ENCODE assay signal across 9 cellular contexts in genomic region chrX:154775611-154776349, GRCh38. TPM values are rescaled to one million over a fixed set of nuclear protein-coding genes. Genes with fewer than 3 reads are reported as not detected.
DNase-seq lines count a peak whose midpoint lies in the region; ATAC-seq and TF ChIP-seq lines count a peak whose summit lies in the region.
"Had no signal": no experiment of that assay in that cellular context is flagged by ENCODE, and none has a peak within 500 bp of the region (broad histone marks: within the 10 kb centered on the region; RNA-seq: fewer than 3 reads in every experiment).

No MANE protein-coding gene starts in this region.

- H3K4me3 Mint-ChIP-seq in activated T-cell treated with anti-CD3 and anti-CD28 coated beads, Interleukin-2, amount 50 U/mL, for 72 hours: peak overlapping the region in 1 of 2 donors; percentile 22

- H3K27ac Mint-ChIP-seq in activated T-cell treated with anti-CD3 and anti-CD28 coated beads, Interleukin-2, amount 50 U/mL, for 72 hours: peak overlapping the region; percentile 69

- no peak for TF ChIP-seq CTCF in GM20000 (IDR thresholded peaks at IDR 0.05; ENCODE audit: extremely low read depth, missing control alignments)

- peaks cover 16 to 29% of the 10 kb centered on the region in 2 donors for H3K36me3 Mint-ChIP-seq in activated T-cell treated with anti-CD3 and anti-CD28 coated beads, Interleukin-2, amount 50 U/mL, for 72 hours (ENCODE audit: insufficient read depth in 2 of 2)

- peak; percentile 6 for DNase-seq in A172 (ENCODE audit: low spot score)
- peak; percentile 44 for DNase-seq in HK-2 (ENCODE audit: unreplicated experiment)
- DNase-seq in activated T-cell treated with anti-CD3 and anti-CD28 coated beads, Interleukin-2, amount 50 U/mL, for 72 hours: peak; percentile 28 to 29
- DNase-seq in iPS-NIHi11 (ENCODE audit: low spot score): peak; percentile 28
- DNase-seq in GM20000 (ENCODE audit: low spot score): no peak
- DNase-seq in DMS153 treated with DMSO at 0.1 percent for 48 hours (lab: John Stamatoyannopoulos, UW; ENCODE audit: unreplicated experiment): no peak
- DNase-seq in NCI-H1417 (lab: John Stamatoyannopoulos, UW): no peak

- peaks cover 28% of the 10 kb centered on the region for H3K4me1 Mint-ChIP-seq in activated T-cell treated with anti-CD3 and anti-CD28 coated beads, Interleukin-2, amount 50 U/mL, for 72 hours (ENCODE audit: low read depth)

- no peaks in the 10 kb centered on the region for H3K9me3 Mint-ChIP-seq in activated T-cell treated with anti-CD3 and anti-CD28 coated beads, Interleukin-2, amount 50 U/mL, for 72 hours

- H3K27me3 Mint-ChIP-seq in activated T-cell treated with anti-CD3 and anti-CD28 coated beads, Interleukin-2, amount 50 U/mL, for 72 hours (ENCODE audit: low read depth): peaks cover 5% of the 10 kb centered on the region

- peak; percentile 65 to 79 for ATAC-seq in activated T-cell treated with anti-CD3 and anti-CD28 coated beads, Interleukin-2, amount 50 U/mL, for 72 hours (replicated peaks in 1 of 2)
- no peak for ATAC-seq in HG03108 (IDR thresholded peaks at IDR 0.05; ENCODE audit: unreplicated experiment)

RNA-seq across cellular contexts. Expression of gene DKC1, which starts 13.1 kb away (rescaled TPM):
- total RNA-seq in A172 (2014; rRNA removed; shearing (Covaris generic)): 74.9 and 102 TPM in 2 replicates
- total RNA-seq in activated T-cell treated with anti-CD3 and anti-CD28 coated beads, Interleukin-2, amount 50 U/mL, for 72 hours: 100 to 1,000 TPM in 1 of 2 donors, 10 to 100 TPM in 1; 92.7 to 111 TPM

RNA-seq across cellular contexts. Expression of gene GAB3, which starts 24.9 kb away (rescaled TPM):
- total RNA-seq in A172 (2014; rRNA removed; shearing (Covaris generic)): 0.83 and 0.93 TPM in 2 replicates
- total RNA-seq in activated T-cell treated with anti-CD3 and anti-CD28 coated beads, Interleukin-2, amount 50 U/mL, for 72 hours: 1 to 10 TPM; 6.2 to 8.4 TPM

RNA-seq across cellular contexts. Expression of gene MPP1, which starts 29.5 kb away (rescaled TPM):
- 50.5 and 60.5 TPM in 2 replicates for total RNA-seq in A172 (2014; rRNA removed; shearing (Covaris generic))
- total RNA-seq in activated T-cell treated with anti-CD3 and anti-CD28 coated beads, Interleukin-2, amount 50 U/mL, for 72 hours: 10 to 100 TPM; 29.5 to 37.1 TPM

RNA-seq across cellular contexts. Expression of gene SMIM9, which starts 58.7 kb away (rescaled TPM):
- not detected in 2 replicates for total RNA-seq in A172 (2014; rRNA removed; shearing (Covaris generic))
- total RNA-seq in activated T-cell treated with anti-CD3 and anti-CD28 coated beads, Interleukin-2, amount 50 U/mL, for 72 hours: not detected
- total RNA-seq: astrocyte had no signal

Comparison
In these comparisons a context has a peak if more than half of its experiments do, and no peak if none do; other contexts are left out.
1. DNase-seq: peak in A172 (single experiment), HK-2 (single experiment), activated T-cell treated with anti-CD3 and anti-CD28 coated beads, Interleukin-2, amount 50 U/mL, for 72 hours (2 of 2) and iPS-NIHi11 (single experiment); none in GM20000 (single experiment), DMS153 treated with DMSO at 0.1 percent for 48 hours (single experiment) and NCI-H1417 (0 of 3).